In the genomic region with DNA sequence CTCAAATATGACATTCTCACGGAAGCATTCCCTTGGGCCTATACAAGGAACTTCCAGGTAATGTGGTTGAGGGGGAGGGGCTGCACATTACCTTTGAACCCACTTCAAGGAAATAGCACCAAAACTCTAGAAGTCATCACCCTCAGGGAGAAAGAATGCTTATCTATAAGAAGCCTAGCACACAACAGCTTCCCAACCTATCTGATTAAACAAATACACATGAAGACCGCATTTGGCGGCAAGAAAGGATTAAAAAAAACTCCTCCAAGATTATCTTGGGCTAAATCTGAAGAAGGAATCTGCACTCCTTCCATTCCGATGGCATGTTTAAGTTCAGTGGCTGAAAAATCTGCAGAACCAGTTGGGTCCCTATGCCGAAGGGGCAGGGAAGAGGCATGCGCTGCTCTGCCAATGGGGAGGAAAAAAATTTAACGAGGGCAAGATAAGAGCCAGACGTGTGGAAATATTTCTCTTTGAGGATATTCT, we compare ENCODE assay signal across 14 cellular contexts.
"Had no signal": no experiment of that assay in that cellular context is flagged by ENCODE, and none has a peak within 500 bp of the region (broad histone marks: within the 10 kb centered on the region; RNA-seq: fewer than 3 reads in every experiment).

No MANE protein-coding gene starts in this region.

- DNase-seq: activated CD4-positive, alpha-beta T cell treated with anti-CD3 and anti-CD28 coated beads for 36 hours; activated CD4-positive, alpha-beta T cell treated with anti-CD3 and anti-CD28 coated beads, Interleukin-2, amount 50 U/mL, for 48 hours; activated naive CD8-positive, alpha-beta T cell treated with anti-CD3 and anti-CD28 coated beads for 36 hours; amygdala; left cardiac atrium; natural killer cell; retina; stimulated activated CD4-positive, alpha-beta T cell treated with anti-CD3 and anti-CD28 coated beads, Interleukin-12 subunit alpha, Interleukin-12 subunit beta, amount 100 ng/mL, for 4 hours; stimulated activated CD4-positive, alpha-beta T cell treated with anti-CD3 and anti-CD28 coated beads, Interleukin-1b, Interleukin-23, amount 100 ng/mL, for 48 hours; stimulated activated naive CD4-positive, alpha-beta T cell treated with Interleukin-2 at 50 U/mL for 16 hours; T-helper 2 cell; thyroid gland had no signal

- H3K36me3 ChIP-seq: thyroid gland, vagina had no signal

- H3K9me3 ChIP-seq: thyroid gland, vagina had no signal

- ATAC-seq: activated CD4-positive, alpha-beta T cell treated with anti-CD3 and anti-CD28 coated beads for 36 hours; left cardiac atrium; natural killer cell; WTC11 had no signal

- H3K27ac ChIP-seq: thyroid gland, vagina had no signal

- H3K27me3 ChIP-seq: thyroid gland, vagina had no signal

- H3K4me3 ChIP-seq: thyroid gland, vagina had no signal
